In genomic region chr4:84750956-84751275, GRCh38 we compare ENCODE assay signal across 10 cellular contexts.
"Had no signal": no experiment of that assay in that cellular context is flagged by ENCODE, and none has a peak within 500 bp of the region (broad histone marks: within the 10 kb centered on the region; RNA-seq: fewer than 3 reads in every experiment).

No MANE protein-coding gene starts in this region.

- DNase-seq: colonic mucosa; heart left ventricle; left colon; nephron progenitor cell; posterior cingulate gyrus; sigmoid colon; stimulated activated naive CD4-positive, alpha-beta T cell treated with Interleukin-2 at 50 U/mL for 16 hours had no signal

- H3K36me3 ChIP-seq: colonic mucosa had no signal

- ATAC-seq: naive thymus-derived CD4-positive, alpha-beta T cell had no signal

- H3K9me3 ChIP-seq: colonic mucosa, heart left ventricle, sigmoid colon had no signal

- H3K27ac Mint-ChIP-seq: naive thymus-derived CD4-positive, alpha-beta T cell; nephron progenitor cell had no signal

- H3K4me1 Mint-ChIP-seq: naive thymus-derived CD4-positive, alpha-beta T cell; nephron progenitor cell had no signal

- H3K27me3 ChIP-seq: colonic mucosa, foreskin keratinocyte, heart left ventricle, sigmoid colon had no signal

- H3K27ac ChIP-seq: colonic mucosa, foreskin keratinocyte, heart left ventricle, sigmoid colon, skin epidermis had no signal

- H3K4me1 ChIP-seq: colonic mucosa, foreskin keratinocyte, sigmoid colon had no signal

- H3K4me3 ChIP-seq: colonic mucosa, heart left ventricle, sigmoid colon, skin epidermis had no signal

- H3K4me3 Mint-ChIP-seq: naive thymus-derived CD4-positive, alpha-beta T cell; nephron progenitor cell had no signal

- H3K9me3 Mint-ChIP-seq: naive thymus-derived CD4-positive, alpha-beta T cell; nephron progenitor cell had no signal

- H3K36me3 Mint-ChIP-seq: naive thymus-derived CD4-positive, alpha-beta T cell had no signal
